In the genomic region with DNA sequence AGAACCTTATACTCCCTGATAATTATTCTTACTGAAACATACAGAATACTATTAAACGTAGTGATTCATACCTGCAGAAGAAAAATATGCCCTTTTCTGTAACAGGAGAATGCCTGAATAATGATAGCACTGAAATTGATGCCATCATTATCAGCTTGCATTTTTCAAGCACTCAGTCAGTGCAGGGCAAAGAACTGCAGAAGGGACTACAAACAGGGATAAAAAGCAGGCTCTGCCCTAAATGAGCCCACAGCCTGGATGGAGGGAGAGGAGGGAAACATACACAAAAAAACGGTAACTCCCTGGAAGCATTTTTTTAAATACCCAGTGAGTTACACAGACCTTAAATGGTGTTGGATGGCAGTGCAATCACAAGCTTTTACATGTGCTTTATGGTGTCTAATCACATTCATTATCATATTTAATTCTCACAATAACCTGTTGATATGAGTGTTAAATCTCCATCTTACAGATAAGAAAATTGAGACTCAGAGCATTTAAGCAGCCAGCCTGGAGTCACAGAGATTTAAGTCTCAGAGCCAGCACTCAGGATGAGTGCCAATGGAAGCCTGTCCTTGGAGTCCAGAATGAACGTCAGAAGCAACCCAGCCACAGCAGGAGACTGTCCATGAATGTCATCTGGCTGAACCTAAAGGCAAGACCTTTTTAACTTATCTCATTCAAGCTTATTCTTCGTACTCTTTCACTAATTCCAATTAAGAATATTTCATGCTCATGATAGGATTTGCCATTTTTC, we compare ENCODE assay signal across 1 cellular context.
TF ChIP-seq lines count a peak whose summit lies in the region.

No MANE protein-coding gene starts in this region.

TF ChIP-seq in H1, 55 proteins besides CTCF, POLR2A, EP300 and RAD21:
- TF ChIP-seq, protein P1, sequence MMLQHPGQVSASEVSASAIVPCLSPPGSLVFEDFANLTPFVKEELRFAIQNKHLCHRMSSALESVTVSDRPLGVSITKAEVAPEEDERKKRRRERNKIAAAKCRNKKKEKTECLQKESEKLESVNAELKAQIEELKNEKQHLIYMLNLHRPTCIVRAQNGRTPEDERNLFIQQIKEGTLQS (IDR thresholded peaks at IDR 0.05; ENCODE audit: insufficient read depth, low read depth, low read length): no peak
- TF ChIP-seq ZNF274 (IDR thresholded peaks at IDR 0.05; ENCODE audit: borderline replicate concordance, extremely low read depth, low read length) (no peak), SP2 (IDR thresholded peaks at IDR 0.05; ENCODE audit: low read length) (no peak), CREB1 (IDR thresholded peaks at IDR 0.05) (no peak), RBBP5 (IDR thresholded peaks at IDR 0.05; ENCODE audit: borderline replicate concordance, low read depth, low read length) (no peak), KDM5A (IDR thresholded peaks at IDR 0.05; ENCODE audit: low read length) (no peak), TEAD4 (IDR thresholded peaks at IDR 0.05; ENCODE audit: low read depth, low read length) (no peak), CHD1 (IDR thresholded peaks at IDR 0.05; ENCODE audit: low read depth, low read length) (no peak), BCL11A (IDR thresholded peaks at IDR 0.05; ENCODE audit: low read depth in 2 of 2, low read length in 2 of 2) (no peak), JUND (IDR thresholded peaks at IDR 0.05; ENCODE audit: low read length) (no peak), CBX8 (IDR thresholded peaks at IDR 0.05; ENCODE audit: borderline replicate concordance, low read depth, low read length) (no peak), TAF1 (IDR thresholded peaks at IDR 0.05; ENCODE audit: low read depth, low read length) (no peak), TCF12 (IDR thresholded peaks at IDR 0.05; ENCODE audit: low read depth, low read length) (no peak), TBP (IDR thresholded peaks at IDR 0.05; ENCODE audit: low read depth, low read length) (no peak)
- TF ChIP-seq, protein P2, sequence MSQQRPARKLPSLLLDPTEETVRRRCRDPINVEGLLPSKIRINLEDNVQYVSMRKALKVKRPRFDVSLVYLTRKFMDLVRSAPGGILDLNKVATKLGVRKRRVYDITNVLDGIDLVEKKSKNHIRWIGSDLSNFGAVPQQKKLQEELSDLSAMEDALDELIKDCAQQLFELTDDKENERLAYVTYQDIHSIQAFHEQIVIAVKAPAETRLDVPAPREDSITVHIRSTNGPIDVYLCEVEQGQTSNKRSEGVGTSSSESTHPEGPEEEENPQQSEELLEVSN (IDR thresholded peaks at IDR 0.05): no peak
- TF ChIP-seq, protein P3, sequence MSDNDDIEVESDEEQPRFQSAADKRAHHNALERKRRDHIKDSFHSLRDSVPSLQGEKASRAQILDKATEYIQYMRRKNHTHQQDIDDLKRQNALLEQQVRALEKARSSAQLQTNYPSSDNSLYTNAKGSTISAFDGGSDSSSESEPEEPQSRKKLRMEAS (IDR thresholded peaks at IDR 0.05): no peak
